In genomic region chr1:81111818-81112217, GRCh38 we compare ENCODE assay signal across 1 cellular context.
A peak's percentile ranks its signal among the peaks of the same experiment; 100 is the strongest.
TF ChIP-seq lines count a peak whose summit lies in the region.

No MANE protein-coding gene starts in this region.

TF ChIP-seq in SK-N-SH, 30 proteins besides CTCF, POLR2A, EP300 and RAD21 (continued from another document):
- TF ChIP-seq CHD2 (IDR thresholded peaks at IDR 0.05; ENCODE audit: low read length, partially characterized antibody), result no peak
- TF ChIP-seq GABPA (IDR thresholded peaks at IDR 0.05; ENCODE audit: low read depth), result no peak
- no peak; the same call in 1 of the 2 replicates for TF ChIP-seq POLR2AphosphoS5 (IDR thresholded peaks at IDR 0.05; ENCODE audit: low read depth, low read length)
- peak; percentile 27; the same call in 1 of the 2 replicates for TF ChIP-seq MEF2A (IDR thresholded peaks at IDR 0.05; ENCODE audit: borderline replicate concordance, low read depth)
- peak; percentile 79 for TF ChIP-seq FOSL2 (IDR thresholded peaks at IDR 0.05; ENCODE audit: borderline replicate concordance, low read depth)
- TF ChIP-seq MAX (IDR thresholded peaks at IDR 0.05; ENCODE audit: low read depth), result no peak
- TF ChIP-seq, protein P1, sequence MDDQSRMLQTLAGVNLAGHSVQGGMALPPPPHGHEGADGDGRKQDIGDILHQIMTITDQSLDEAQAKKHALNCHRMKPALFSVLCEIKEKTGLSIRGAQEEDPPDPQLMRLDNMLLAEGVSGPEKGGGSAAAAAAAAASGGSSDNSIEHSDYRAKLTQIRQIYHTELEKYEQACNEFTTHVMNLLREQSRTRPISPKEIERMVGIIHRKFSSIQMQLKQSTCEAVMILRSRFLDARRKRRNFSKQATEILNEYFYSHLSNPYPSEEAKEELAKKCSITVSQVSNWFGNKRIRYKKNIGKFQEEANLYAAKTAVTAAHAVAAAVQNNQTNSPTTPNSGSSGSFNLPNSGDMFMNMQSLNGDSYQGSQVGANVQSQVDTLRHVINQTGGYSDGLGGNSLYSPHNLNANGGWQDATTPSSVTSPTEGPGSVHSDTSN (IDR thresholded peaks at IDR 0.05), result peak; percentile 87
- no peak for TF ChIP-seq RXRA (IDR thresholded peaks at IDR 0.05; ENCODE audit: borderline replicate concordance, low read depth)
- TF ChIP-seq NFIC (IDR thresholded peaks at IDR 0.05; ENCODE audit: borderline replicate concordance), result peak; percentile 40; the same call in 1 of the 2 replicates
- TF ChIP-seq ELF1 (IDR thresholded peaks at IDR 0.05), result no peak
- TF ChIP-seq FOXJ3 (CRISPR knock-in tag; IDR thresholded peaks at IDR 0.05), result no peak
- TF ChIP-seq SIN3A (IDR thresholded peaks at IDR 0.05; ENCODE audit: borderline replicate concordance, low read depth, low read length), result no peak
- TF ChIP-seq SMC3 (IDR thresholded peaks at IDR 0.05; ENCODE audit: low read depth, low read length), result no peak
- TF ChIP-seq NRF1 (IDR thresholded peaks at IDR 0.05; ENCODE audit: low read depth, low read length), result no peak
- TF ChIP-seq TEAD4 (IDR thresholded peaks at IDR 0.05; ENCODE audit: borderline replicate concordance, insufficient read depth), result no peak
- TF ChIP-seq REST (IDR thresholded peaks at IDR 0.05; ENCODE audit: low read depth, low read length), result no peak
